Comparison of ENCODE assay signal across 29 cellular contexts in genomic region chr13:19048381-19048780, GRCh38.
"Had no signal": no experiment of that assay in that cellular context is flagged by ENCODE, and none has a peak within 500 bp of the region (broad histone marks: within the 10 kb centered on the region; RNA-seq: fewer than 3 reads in every experiment).

No MANE protein-coding gene starts in this region.

- H3K4me1 Mint-ChIP-seq: endodermal cell had no signal

- DNase-seq: colonic mucosa; cortex of kidney; dermis blood vessel endothelial cell; dorsolateral prefrontal cortex; effector CD4-positive, alpha-beta T cell; effector CD8-positive, alpha-beta T cell; effector memory CD4-positive, alpha-beta T cell; effector memory CD8-positive, alpha-beta T cell; endodermal cell; erythroblast; esophagus squamous epithelium; foreskin fibroblast; foreskin keratinocyte; foreskin melanocyte; gastrocnemius medialis; glutamatergic neuron; head of caudate nucleus; heart left ventricle; heart right ventricle had no signal

- H3K27me3 Mint-ChIP-seq: dendritic cell treated with granulocyte-macrophage colony-stimulating factor and Interleukin-4, amounts not matched to agents 40 ng/mL and 50 ng/mL, for 4 days; effector memory CD8-positive, alpha-beta T cell had no signal

- H3K27ac ChIP-seq: colonic mucosa, coronary artery, dorsolateral prefrontal cortex, epithelial cell of prostate, esophagus muscularis mucosa, esophagus squamous epithelium, foreskin keratinocyte, gastrocnemius medialis, gastroesophageal sphincter, heart left ventricle, heart right ventricle had no signal

- H3K4me3 ChIP-seq: colonic mucosa, coronary artery, dorsolateral prefrontal cortex, esophagus muscularis mucosa, esophagus squamous epithelium, gastrocnemius medialis, gastroesophageal sphincter, heart left ventricle, heart right ventricle had no signal

- H3K4me3 Mint-ChIP-seq: dendritic cell treated with granulocyte-macrophage colony-stimulating factor and Interleukin-4, amounts not matched to agents 40 ng/mL and 50 ng/mL, for 4 days; effector memory CD8-positive, alpha-beta T cell; endodermal cell had no signal

- H3K36me3 ChIP-seq: colonic mucosa, esophagus muscularis mucosa, esophagus squamous epithelium, gastrocnemius medialis, gastroesophageal sphincter, heart left ventricle, heart right ventricle had no signal

- H3K27me3 ChIP-seq: colonic mucosa, esophagus squamous epithelium, foreskin keratinocyte, gastrocnemius medialis, gastroesophageal sphincter had no signal

- H3K27ac Mint-ChIP-seq: dendritic cell treated with granulocyte-macrophage colony-stimulating factor and Interleukin-4, amounts not matched to agents 40 ng/mL and 50 ng/mL, for 4 days; effector memory CD8-positive, alpha-beta T cell; endodermal cell had no signal

- FAIRE-seq: colon, endometrium, endothelial cell of umbilical vein, frontal cortex had no signal

- ATAC-seq: effector memory CD8-positive, alpha-beta T cell; esophagus mucosa; foreskin keratinocyte; gastrocnemius medialis; gastroesophageal sphincter; heart left ventricle; heart right ventricle had no signal

- H3K4me1 ChIP-seq: colonic mucosa, esophagus muscularis mucosa, esophagus squamous epithelium, foreskin keratinocyte, gastrocnemius medialis, gastroesophageal sphincter, heart left ventricle, heart right ventricle had no signal

- H3K9me3 ChIP-seq: colonic mucosa, gastrocnemius medialis, gastroesophageal sphincter, heart left ventricle, heart right ventricle had no signal
